8 cellular contexts compared by ENCODE assay signal in the genomic region with DNA sequence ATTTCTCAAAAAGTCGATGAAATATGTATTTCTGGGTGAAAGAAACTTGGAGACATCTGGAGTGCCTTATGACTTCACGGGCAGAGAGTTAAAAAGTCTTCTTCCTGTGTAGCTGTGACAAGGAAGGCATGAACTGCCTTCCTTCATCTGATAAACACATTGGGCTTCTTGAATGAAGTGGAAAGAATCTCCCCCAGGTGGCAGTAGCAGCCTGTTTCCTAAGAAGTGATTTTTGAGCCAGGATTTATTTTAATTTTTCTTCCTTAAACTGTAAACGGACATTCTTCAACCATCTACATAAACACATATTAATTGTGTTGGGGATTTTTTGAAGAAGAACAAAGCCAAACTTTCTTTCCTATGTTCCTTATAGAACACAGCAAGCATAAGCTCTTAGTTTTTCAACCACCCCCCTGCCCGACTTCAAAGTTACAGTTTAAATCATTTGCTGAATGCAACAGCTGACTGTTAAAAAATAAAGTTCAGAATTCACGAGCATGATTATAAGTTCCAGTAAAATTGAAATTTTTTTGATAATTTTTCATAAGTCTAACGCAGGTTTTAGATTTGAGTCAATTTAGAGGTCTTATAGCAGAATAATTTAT. TPM values are rescaled to one million over a fixed set of nuclear protein-coding genes. Genes with fewer than 3 reads are reported as not detected.
DNase-seq lines count a peak whose midpoint lies in the region; ATAC-seq and TF ChIP-seq lines count a peak whose summit lies in the region.

No MANE protein-coding gene starts in this region.

- no peak for TF ChIP-seq POLR2A in uterus (IDR thresholded peaks at IDR 0.05)

- no peaks in the 10 kb centered on the region for H3K9me3 ChIP-seq in CD4-positive, alpha-beta memory T cell (ENCODE audit: control insufficient read depth in 1 of 2, low read length in 2 of 2)
- no peaks in the 10 kb centered on the region for H3K9me3 ChIP-seq in liver (ENCODE audit: control insufficient read depth in 4 of 4, low read length in 3 of 4)
- H3K9me3 ChIP-seq in uterus: no peaks in the 10 kb centered on the region

- H3K9ac ChIP-seq in liver (ENCODE audit: low read depth in 1 of 2, low read length in 2 of 2): no peak overlapping the region

- H3K27ac Mint-ChIP-seq in CD4-positive, alpha-beta memory T cell: no peak overlapping the region

- peak; percentile 72 for ATAC-seq in HG03066 (IDR thresholded peaks at IDR 0.05; ENCODE audit: low read depth, unreplicated experiment)

- POLR2A ChIA-PET in CD4-positive, alpha-beta memory T cell (lab: Charles Lee; ENCODE audit: partially characterized antibody): no interaction called here

- H3K4me3 Mint-ChIP-seq in CD4-positive, alpha-beta memory T cell: no peak overlapping the region

- in situ Hi-C loops in GM13976 (cut with MboI; ENCODE audit: low sequenced_read_pairs, unreplicated experiment): loop anchor here (25.0 kb wide), 1 partner anchor 818 kb away; no protein-coding TSS in a partner anchor

- no peaks in the 10 kb centered on the region for H3K4me1 ChIP-seq in CD4-positive, alpha-beta memory T cell (ENCODE audit: insufficient read depth, low read length)
- H3K4me1 ChIP-seq in liver (ENCODE audit: control insufficient read depth in 4 of 4, insufficient read depth in 4 of 4, low read length in 3 of 4) (no peaks in the 10 kb centered on the region), uterus (no peaks in the 10 kb centered on the region)

- peak in 4 of 5 donors; percentile 1 to 3 (median 3) for DNase-seq in CD4-positive, alpha-beta memory T cell
- peak; percentile 19 for DNase-seq in GM13976 (ENCODE audit: low spot score)
- DNase-seq in NCI-H82 (lab: John Stamatoyannopoulos, UW): peak; percentile 65
- peak; percentile 54 for DNase-seq in brain pericyte (ENCODE audit: low read depth, low spot score)
- DNase-seq in uterus: no peak
- no peak for DNase-seq in UCSD-AML1 (lab: John Stamatoyannopoulos, UW; ENCODE audit: unreplicated experiment)

- H3K9me3 Mint-ChIP-seq in CD4-positive, alpha-beta memory T cell: no peaks in the 10 kb centered on the region

- no peak overlapping the region for H3K4me3 ChIP-seq in CD4-positive, alpha-beta memory T cell (ENCODE audit: low read length in 2 of 2)
- H3K4me3 ChIP-seq in liver (ENCODE audit: low read depth in 1 of 3, low read length in 3 of 3) (no peak overlapping the region), uterus (no peak overlapping the region)

- H3K36me3 Mint-ChIP-seq in CD4-positive, alpha-beta memory T cell: no peaks in the 10 kb centered on the region

- CTCF ChIA-PET in CD4-positive, alpha-beta memory T cell (lab: Charles Lee; ENCODE audit: partially characterized antibody): no interaction called here

- H3K27me3 ChIP-seq in CD4-positive, alpha-beta memory T cell (ENCODE audit: insufficient read depth, low read length): no peaks in the 10 kb centered on the region
- H3K27me3 ChIP-seq in liver (ENCODE audit: control insufficient read depth in 4 of 4, insufficient read depth in 4 of 4, low read length in 3 of 4): peaks cover 0 to 7% (median 0%) of the 10 kb centered on the region in 4 donors
- H3K27me3 ChIP-seq in uterus: no peaks in the 10 kb centered on the region

- WGBS in liver: 22% methylated on average over 6 of the region's 6 CpGs

- peaks cover 12 to 13% of the 10 kb centered on the region in 2 donors for H3K27me3 Mint-ChIP-seq in CD4-positive, alpha-beta memory T cell

- intact Hi-C loops in CD4-positive, alpha-beta memory T cell (cut with micrococcal nuclease): no loop called here
- intact Hi-C loops in uterus (cut with DNase I; ENCODE audit: low total_unique reads): no loop called here

- peaks cover 0 to 4% (median 0%) of the 10 kb centered on the region in 4 donors for H3K4me1 Mint-ChIP-seq in CD4-positive, alpha-beta memory T cell

- peak; percentile 50 for TF ChIP-seq CTCF in GM13976 (IDR thresholded peaks at IDR 0.05; ENCODE audit: borderline replicate concordance, control extremely low read depth, extremely low read depth, insufficient read depth, missing control alignments)
- peak; percentile 48 for TF ChIP-seq CTCF in liver (IDR thresholded peaks at IDR 0.05; ENCODE audit: low read depth, low read length, missing input control)
- peak; percentile 32 to 47 (median 36) for TF ChIP-seq CTCF in uterus (IDR thresholded peaks at IDR 0.05)

- H3K36me3 ChIP-seq in CD4-positive, alpha-beta memory T cell (ENCODE audit: insufficient read depth, low read length): no peaks in the 10 kb centered on the region
- H3K36me3 ChIP-seq in liver (ENCODE audit: control insufficient read depth in 4 of 4, insufficient read depth in 3 of 4, low read depth in 1 of 4, low read length in 3 of 4) (no peaks in the 10 kb centered on the region), uterus (no peaks in the 10 kb centered on the region)

- peak; percentile 70 to 75 for TF ChIP-seq RAD21 in liver (IDR thresholded peaks at IDR 0.05)

- no peak overlapping the region for H3K27ac ChIP-seq in CD4-positive, alpha-beta memory T cell (ENCODE audit: low read depth, low read length)
- H3K27ac ChIP-seq in liver (ENCODE audit: low read depth in 1 of 2, low read length in 2 of 2): no peak overlapping the region
- H3K27ac ChIP-seq in uterus: no peak overlapping the region

TF ChIP-seq in liver, 16 proteins besides CTCF, POLR2A, EP300 and RAD21 (continues in another document):
- TF ChIP-seq, protein P1, sequence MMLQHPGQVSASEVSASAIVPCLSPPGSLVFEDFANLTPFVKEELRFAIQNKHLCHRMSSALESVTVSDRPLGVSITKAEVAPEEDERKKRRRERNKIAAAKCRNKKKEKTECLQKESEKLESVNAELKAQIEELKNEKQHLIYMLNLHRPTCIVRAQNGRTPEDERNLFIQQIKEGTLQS (IDR thresholded peaks at IDR 0.05): no peak
- TF ChIP-seq YY1 (IDR thresholded peaks at IDR 0.05) (no peak), FOXA1 (IDR thresholded peaks at IDR 0.05) (no peak), TAF1 (conservative IDR thresholded peaks at IDR 0.05) (no peak), HNF4A (conservative IDR thresholded peaks at IDR 0.05) (no peak), FOXA2 (IDR thresholded peaks at IDR 0.05) (no peak), JUND (IDR thresholded peaks at IDR 0.05) (no peak), HNF4G (IDR thresholded peaks at IDR 0.05) (no peak), RXRA (IDR thresholded peaks at IDR 0.05) (no peak), SP1 (IDR thresholded peaks at IDR 0.05) (no peak), EGR1 (IDR thresholded peaks at IDR 0.05; ENCODE audit: low read depth in 2 of 2) (no peak), GABPA (IDR thresholded peaks at IDR 0.05 in 1 of 2, conservative IDR thresholded peaks at IDR 0.05 in 1 of 2) (no peak)
- TF ChIP-seq, protein P2, sequence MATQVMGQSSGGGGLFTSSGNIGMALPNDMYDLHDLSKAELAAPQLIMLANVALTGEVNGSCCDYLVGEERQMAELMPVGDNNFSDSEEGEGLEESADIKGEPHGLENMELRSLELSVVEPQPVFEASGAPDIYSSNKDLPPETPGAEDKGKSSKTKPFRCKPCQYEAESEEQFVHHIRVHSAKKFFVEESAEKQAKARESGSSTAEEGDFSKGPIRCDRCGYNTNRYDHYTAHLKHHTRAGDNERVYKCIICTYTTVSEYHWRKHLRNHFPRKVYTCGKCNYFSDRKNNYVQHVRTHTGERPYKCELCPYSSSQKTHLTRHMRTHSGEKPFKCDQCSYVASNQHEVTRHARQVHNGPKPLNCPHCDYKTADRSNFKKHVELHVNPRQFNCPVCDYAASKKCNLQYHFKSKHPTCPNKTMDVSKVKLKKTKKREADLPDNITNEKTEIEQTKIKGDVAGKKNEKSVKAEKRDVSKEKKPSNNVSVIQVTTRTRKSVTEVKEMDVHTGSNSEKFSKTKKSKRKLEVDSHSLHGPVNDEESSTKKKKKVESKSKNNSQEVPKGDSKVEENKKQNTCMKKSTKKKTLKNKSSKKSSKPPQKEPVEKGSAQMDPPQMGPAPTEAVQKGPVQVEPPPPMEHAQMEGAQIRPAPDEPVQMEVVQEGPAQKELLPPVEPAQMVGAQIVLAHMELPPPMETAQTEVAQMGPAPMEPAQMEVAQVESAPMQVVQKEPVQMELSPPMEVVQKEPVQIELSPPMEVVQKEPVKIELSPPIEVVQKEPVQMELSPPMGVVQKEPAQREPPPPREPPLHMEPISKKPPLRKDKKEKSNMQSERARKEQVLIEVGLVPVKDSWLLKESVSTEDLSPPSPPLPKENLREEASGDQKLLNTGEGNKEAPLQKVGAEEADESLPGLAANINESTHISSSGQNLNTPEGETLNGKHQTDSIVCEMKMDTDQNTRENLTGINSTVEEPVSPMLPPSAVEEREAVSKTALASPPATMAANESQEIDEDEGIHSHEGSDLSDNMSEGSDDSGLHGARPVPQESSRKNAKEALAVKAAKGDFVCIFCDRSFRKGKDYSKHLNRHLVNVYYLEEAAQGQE (IDR thresholded peaks at IDR 0.05): no peak
- TF ChIP-seq, protein P3, sequence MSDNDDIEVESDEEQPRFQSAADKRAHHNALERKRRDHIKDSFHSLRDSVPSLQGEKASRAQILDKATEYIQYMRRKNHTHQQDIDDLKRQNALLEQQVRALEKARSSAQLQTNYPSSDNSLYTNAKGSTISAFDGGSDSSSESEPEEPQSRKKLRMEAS (IDR thresholded peaks at IDR 0.05): no peak
- TF ChIP-seq, protein P4, sequence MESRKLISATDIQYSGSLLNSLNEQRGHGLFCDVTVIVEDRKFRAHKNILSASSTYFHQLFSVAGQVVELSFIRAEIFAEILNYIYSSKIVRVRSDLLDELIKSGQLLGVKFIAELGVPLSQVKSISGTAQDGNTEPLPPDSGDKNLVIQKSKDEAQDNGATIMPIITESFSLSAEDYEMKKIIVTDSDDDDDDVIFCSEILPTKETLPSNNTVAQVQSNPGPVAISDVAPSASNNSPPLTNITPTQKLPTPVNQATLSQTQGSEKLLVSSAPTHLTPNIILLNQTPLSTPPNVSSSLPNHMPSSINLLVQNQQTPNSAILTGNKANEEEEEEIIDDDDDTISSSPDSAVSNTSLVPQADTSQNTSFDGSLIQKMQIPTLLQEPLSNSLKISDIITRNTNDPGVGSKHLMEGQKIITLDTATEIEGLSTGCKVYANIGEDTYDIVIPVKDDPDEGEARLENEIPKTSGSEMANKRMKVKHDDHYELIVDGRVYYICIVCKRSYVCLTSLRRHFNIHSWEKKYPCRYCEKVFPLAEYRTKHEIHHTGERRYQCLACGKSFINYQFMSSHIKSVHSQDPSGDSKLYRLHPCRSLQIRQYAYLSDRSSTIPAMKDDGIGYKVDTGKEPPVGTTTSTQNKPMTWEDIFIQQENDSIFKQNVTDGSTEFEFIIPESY (IDR thresholded peaks at IDR 0.05): no peak

RNA-seq across cellular contexts. Expression of a gene that starts 1.0 kb away (rescaled TPM):
- total RNA-seq in CD4-positive, alpha-beta memory T cell: not detected
- not detected for polyA plus RNA-seq in CD4-positive, alpha-beta memory T cell
- total RNA-seq in liver (not detected), uterus (not detected)
- not detected for polyA plus RNA-seq in liver

RNA-seq across cellular contexts. Expression of a gene that starts 53.2 kb away (rescaled TPM):
- 10 to 100 TPM; 47.0 to 51.9 TPM for total RNA-seq in CD4-positive, alpha-beta memory T cell
- polyA plus RNA-seq in CD4-positive, alpha-beta memory T cell: 10 to 100 TPM; 72.6 to 95.9 TPM
- total RNA-seq in liver (1 to 10 TPM; 8.6 to 10.0 TPM), uterus (10 to 100 TPM; 15.1 to 42.4 (median 29.3) TPM)
- 10 to 100 TPM; 11.0 to 44.6 TPM for polyA plus RNA-seq in liver

RNA-seq across cellular contexts. Expression of a gene that starts 53.5 kb away (rescaled TPM):
- 10 to 100 TPM; 61.3 to 62.3 TPM for total RNA-seq in CD4-positive, alpha-beta memory T cell
- 10 to 100 TPM; 23.7 to 24.9 TPM for polyA plus RNA-seq in CD4-positive, alpha-beta memory T cell
- 10 to 100 TPM; 22.2 to 25.5 TPM for total RNA-seq in liver
- polyA plus RNA-seq in liver: 1 to 10 TPM; 4.9 to 9.4 TPM
- 10 to 100 TPM; 37.4 to 97.1 (median 48.3) TPM for total RNA-seq in uterus

Comparison
In these comparisons a context has a peak if more than half of its experiments do, and no peak if none do; other contexts are left out.
1. DNase-seq: peak in CD4-positive, alpha-beta memory T cell (4 of 5), GM13976 (single experiment), NCI-H82 (single experiment) and brain pericyte (single experiment); none in uterus (0 of 2) and UCSD-AML1 (single experiment).
2. Peak in every context shown above with its lines, with median percentiles within 50 percentile points of each other: CTCF ChIP-seq.